9 cellular contexts compared by ENCODE assay signal in genomic region chrX:17860179-17860780, GRCh38. TPM values are rescaled to one million over a fixed set of nuclear protein-coding genes. Genes with fewer than 3 reads are reported as not detected.
A peak's percentile ranks its signal among the peaks of the same experiment; 100 is the strongest.
DNase-seq lines count a peak whose midpoint lies in the region; ATAC-seq and TF ChIP-seq lines count a peak whose summit lies in the region.
"Had no signal": no experiment of that assay in that cellular context is flagged by ENCODE, and none has a peak within 500 bp of the region (broad histone marks: within the 10 kb centered on the region; RNA-seq: fewer than 3 reads in every experiment).

No MANE protein-coding gene starts in this region.

- no peak for TF ChIP-seq CTCF in GM23338 (conservative IDR thresholded peaks at IDR 0.05; ENCODE audit: low read depth in 2 of 2)

- no peaks in the 10 kb centered on the region for H4K20me1 ChIP-seq in GM23338 (replicated peaks; ENCODE audit: insufficient read depth)

- peak overlapping the region; percentile 84 for H3K4me2 ChIP-seq in GM23338

- no peaks in the 10 kb centered on the region for H3K4me1 ChIP-seq in GM23338 (ENCODE audit: insufficient read depth)

- peak overlapping the region; percentile 65 for H3K4me3 ChIP-seq in GM23338
- peak overlapping the region; percentile 37 for H3K4me3 ChIP-seq in iPS-11a (ENCODE audit: low read depth, low read length)
- peak overlapping the region; percentile 20 to 48 (median 34) for H3K4me3 ChIP-seq in skin epidermis

- peaks cover 15% of the 10 kb centered on the region; the same call in 2 of the 3 replicates for H3K4me1 Mint-ChIP-seq in GM23338
- H3K4me1 Mint-ChIP-seq in activated T-cell treated with anti-CD3 and anti-CD28 coated beads, Interleukin-2, amount 50 U/mL, for 72 hours (ENCODE audit: low read depth) = peaks cover 7% of the 10 kb centered on the region
- peaks cover 5% of the 10 kb centered on the region for H3K4me1 Mint-ChIP-seq in activated CD8-positive, alpha-beta memory T cell treated with anti-CD3 and anti-CD28 coated beads, Interleukin-2, amount 10 ng/mL, durations not matched to agents 7 days and 5 days

- peak overlapping the region; percentile 90 for H2AFZ ChIP-seq in GM23338

- no peaks in the 10 kb centered on the region for H3K79me2 ChIP-seq in GM23338 (replicated peaks; ENCODE audit: insufficient read depth)

- peaks cover 66% of the 10 kb centered on the region for H3K27me3 ChIP-seq in GM23338 (ENCODE audit: insufficient read depth)

- CTCF ChIA-PET in activated CD8-positive, alpha-beta memory T cell treated with anti-CD3 and anti-CD28 coated beads, Interleukin-2, amount 10 ng/mL, durations not matched to agents 7 days and 5 days (lab: Charles Lee) = no interaction called here

- H3K4me3 Mint-ChIP-seq in GM23338 = peak overlapping the region; percentile 83
- H3K4me3 Mint-ChIP-seq in activated T-cell treated with anti-CD3 and anti-CD28 coated beads, Interleukin-2, amount 50 U/mL, for 72 hours = peak overlapping the region; percentile 85 to 90
- no peak overlapping the region for H3K4me3 Mint-ChIP-seq in activated CD8-positive, alpha-beta memory T cell treated with anti-CD3 and anti-CD28 coated beads, Interleukin-2, amount 10 ng/mL, durations not matched to agents 7 days and 5 days

- H3K27ac Mint-ChIP-seq in GM23338 = no peak overlapping the region
- H3K27ac Mint-ChIP-seq in activated T-cell treated with anti-CD3 and anti-CD28 coated beads, Interleukin-2, amount 50 U/mL, for 72 hours = no peak overlapping the region
- no peak overlapping the region for H3K27ac Mint-ChIP-seq in activated CD8-positive, alpha-beta memory T cell treated with anti-CD3 and anti-CD28 coated beads, Interleukin-2, amount 10 ng/mL, durations not matched to agents 7 days and 5 days

- DNase-seq in GM23338 (ENCODE audit: low spot score) (peak; percentile 37), NOMO-1 treated with dmso at 0.1 percent for 144 hours (lab: John Stamatoyannopoulos, UW; ENCODE audit: unreplicated experiment) (no peak)
- no peak for DNase-seq in activated T-cell treated with anti-CD3 and anti-CD28 coated beads, Interleukin-2, amount 50 U/mL, for 72 hours
- no peak for DNase-seq in activated CD8-positive, alpha-beta memory T cell treated with anti-CD3 and anti-CD28 coated beads, Interleukin-2, amount 10 ng/mL, durations not matched to agents 7 days and 5 days
- DNase-seq: activated effector memory CD4-positive, alpha-beta T cell treated with Interleukin-2 at 50 U/mL for 16 hours had no signal

- H3K9me3 Mint-ChIP-seq in GM23338 = no peaks in the 10 kb centered on the region
- H3K9me3 Mint-ChIP-seq in activated T-cell treated with anti-CD3 and anti-CD28 coated beads, Interleukin-2, amount 50 U/mL, for 72 hours = no peaks in the 10 kb centered on the region
- H3K9me3 Mint-ChIP-seq in activated CD8-positive, alpha-beta memory T cell treated with anti-CD3 and anti-CD28 coated beads, Interleukin-2, amount 10 ng/mL, durations not matched to agents 7 days and 5 days (ENCODE audit: low read depth) = no peaks in the 10 kb centered on the region

- H3F3A ChIP-seq in GM23338 (replicated peaks; ENCODE audit: low read depth) = no peaks in the 10 kb centered on the region

- H3K27ac ChIP-seq in GM23338 (ENCODE audit: low read depth) (no peak overlapping the region), skin epidermis (peak overlapping the region in 4 of 21 experiments; percentile 25 to 74 (median 46))

- H3K36me3 Mint-ChIP-seq in GM23338 (ENCODE audit: low read depth) = no peaks in the 10 kb centered on the region
- H3K36me3 Mint-ChIP-seq in activated T-cell treated with anti-CD3 and anti-CD28 coated beads, Interleukin-2, amount 50 U/mL, for 72 hours (ENCODE audit: insufficient read depth in 2 of 2) = no peaks in the 10 kb centered on the region
- H3K36me3 Mint-ChIP-seq in activated CD8-positive, alpha-beta memory T cell treated with anti-CD3 and anti-CD28 coated beads, Interleukin-2, amount 10 ng/mL, durations not matched to agents 7 days and 5 days = peaks cover 2% of the 10 kb centered on the region

- H3K36me3 ChIP-seq in GM23338 (ENCODE audit: insufficient read depth) = no peaks in the 10 kb centered on the region

- peaks cover 38% of the 10 kb centered on the region for H3K27me3 Mint-ChIP-seq in GM23338 (ENCODE audit: insufficient read depth, low read depth, poor library complexity)
- peaks cover 52% of the 10 kb centered on the region for H3K27me3 Mint-ChIP-seq in activated T-cell treated with anti-CD3 and anti-CD28 coated beads, Interleukin-2, amount 50 U/mL, for 72 hours (ENCODE audit: low read depth)
- H3K27me3 Mint-ChIP-seq in activated CD8-positive, alpha-beta memory T cell treated with anti-CD3 and anti-CD28 coated beads, Interleukin-2, amount 10 ng/mL, durations not matched to agents 7 days and 5 days = peaks cover 46% of the 10 kb centered on the region

- peak; percentile 32 for ATAC-seq in GM23338
- ATAC-seq in activated T-cell treated with anti-CD3 and anti-CD28 coated beads, Interleukin-2, amount 50 U/mL, for 72 hours (replicated peaks in 1 of 2) = peak; percentile 52 to 55
- no peak for ATAC-seq in HG03469 (IDR thresholded peaks at IDR 0.05; ENCODE audit: unreplicated experiment)
- ATAC-seq in GM18873 (IDR thresholded peaks at IDR 0.05; ENCODE audit: low FRiP score, unreplicated experiment) = no peak
- no peak for ATAC-seq in activated CD8-positive, alpha-beta memory T cell treated with anti-CD3 and anti-CD28 coated beads, Interleukin-2, amount 10 ng/mL, durations not matched to agents 7 days and 5 days

- H3K9me2 ChIP-seq in GM23338 (ENCODE audit: insufficient read depth) = no peaks in the 10 kb centered on the region

TF ChIP-seq in GM23338, 12 proteins besides CTCF, POLR2A, EP300 and RAD21 (continues in another document):
- TF ChIP-seq ZNF114 (CRISPR knock-in tag; IDR thresholded peaks at IDR 0.05) = no peak
- TF ChIP-seq ZNF331 (CRISPR knock-in tag; IDR thresholded peaks at IDR 0.05; ENCODE audit: low read depth) = no peak
- no peak for TF ChIP-seq ETS1 (IDR thresholded peaks at IDR 0.05)
- TF ChIP-seq EZH2phosphoT487 (IDR thresholded peaks at IDR 0.05; ENCODE audit: unreplicated experiment) = no peak
- TF ChIP-seq NANOG (IDR thresholded peaks at IDR 0.05; ENCODE audit: borderline replicate concordance) = no peak
- TF ChIP-seq STAT1 (IDR thresholded peaks at IDR 0.05; ENCODE audit: unreplicated experiment) = no peak
- TF ChIP-seq REST (IDR thresholded peaks at IDR 0.05; ENCODE audit: unreplicated experiment) = no peak

RNA-seq across cellular contexts. Expression of gene RAI2, which starts 0.8 kb away (rescaled TPM):
- 0.83 and 1.4 TPM in 2 replicates for total RNA-seq in GM23338 (2014; rRNA removed; shearing (Covaris generic))
- 0.99 and 1.5 TPM in 2 replicates for polyA plus RNA-seq in GM23338 (2016; fragmentation: Nextera tagmentation; extraction: Ambion mirVana)
- 1 to 10 TPM in 1 of 2 donors, under 1 TPM in 1; 0.82 to 1.5 TPM for total RNA-seq in activated T-cell treated with anti-CD3 and anti-CD28 coated beads, Interleukin-2, amount 50 U/mL, for 72 hours
- total RNA-seq in activated CD8-positive, alpha-beta memory T cell treated with anti-CD3 and anti-CD28 coated beads, Interleukin-2, amount 10 ng/mL, durations not matched to agents 7 days and 5 days = under 1 TPM in 1 of 2 experiments, not detected in 1; 0.33 TPM

Comparison
In these comparisons a context has a peak if more than half of its experiments do, and no peak if none do; other contexts are left out.
1. ATAC-seq: peak in GM23338 (single experiment) and activated T-cell treated with anti-CD3 and anti-CD28 coated beads, Interleukin-2, amount 50 U/mL, for 72 hours (2 of 2); none in HG03469 (single experiment), GM18873 (single experiment) and activated CD8-positive, alpha-beta memory T cell treated with anti-CD3 and anti-CD28 coated beads, Interleukin-2, amount 10 ng/mL, durations not matched to agents 7 days and 5 days (single experiment).
2. Peak in every context shown above with its lines, with median percentiles within 50 percentile points of each other: H3K4me3 ChIP-seq.